Comparison of ENCODE assay signal across 5 cellular contexts in the genomic region with DNA sequence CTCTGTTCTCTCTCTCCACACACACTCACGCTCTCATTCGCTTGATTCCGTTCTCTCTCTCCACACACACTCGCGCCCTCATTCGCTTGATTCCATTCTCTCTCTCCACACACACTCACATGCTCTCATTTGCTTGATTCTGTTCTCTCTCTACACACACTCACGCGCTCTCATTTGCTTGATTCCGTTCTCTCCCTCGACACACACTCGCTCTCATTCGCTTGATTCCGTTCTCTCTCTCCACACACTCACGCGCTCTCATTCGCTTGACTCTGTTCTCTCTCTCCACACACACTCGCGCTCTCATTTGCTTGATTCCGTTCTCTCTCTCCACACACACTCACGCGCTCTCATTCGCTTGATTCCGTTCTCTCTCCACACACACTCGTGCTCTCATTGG. TPM values are rescaled to one million over a fixed set of nuclear protein-coding genes. Genes with fewer than 3 reads are reported as not detected.
"Had no signal": no experiment of that assay in that cellular context is flagged by ENCODE, and none has a peak within 500 bp of the region (broad histone marks: within the 10 kb centered on the region; RNA-seq: fewer than 3 reads in every experiment).

No MANE protein-coding gene starts in this region.

RNA-seq across cellular contexts. Expression of gene TMPRSS9, which starts 10.2 kb away (rescaled TPM):
- total RNA-seq: HT1080, IMR-90, K562 had no signal
- polyA plus RNA-seq: IgD-negative memory B cell, IMR-90 had no signal

RNA-seq across cellular contexts. Expression of gene LINGO3, which starts 41.9 kb away (rescaled TPM):
- total RNA-seq: HepG2, HT1080, IMR-90 had no signal
- polyA plus RNA-seq: HepG2, IMR-90 had no signal
